ENCODE assay signal across 23 cellular contexts in the genomic region with DNA sequence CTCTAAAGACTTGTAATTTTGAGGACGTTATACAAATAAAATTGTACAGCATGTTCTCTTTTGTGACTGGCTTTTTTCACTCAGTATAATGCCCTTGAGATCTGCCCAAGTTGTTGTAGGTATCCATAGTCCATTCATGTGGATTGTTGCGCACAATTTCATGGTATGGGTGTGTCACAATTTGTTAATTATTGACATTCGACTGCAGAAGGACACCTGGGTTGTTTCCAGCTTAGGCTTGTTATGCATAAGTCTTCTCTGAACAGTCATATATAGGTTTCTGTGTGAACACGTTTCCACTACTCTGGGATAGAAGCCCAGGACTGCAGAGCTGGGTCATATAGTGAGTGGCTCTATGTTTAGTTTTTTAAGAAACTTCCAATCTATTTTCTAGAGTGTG.
"Had no signal": no experiment of that assay in that cellular context is flagged by ENCODE, and none has a peak within 500 bp of the region (broad histone marks: within the 10 kb centered on the region; RNA-seq: fewer than 3 reads in every experiment).

No MANE protein-coding gene starts in this region.

- H3K4me3 ChIP-seq: SJSA1, SK-N-MC had no signal

- H3K36me3 ChIP-seq: SJSA1 had no signal

- H3K27ac ChIP-seq: SJSA1, SK-N-MC had no signal

- DNase-seq: IMR-90, Kasumi-1, KG1, MV-4-11, NCI-H1048, NCI-H1105, NCI-H1417, NCI-H1436 treated with DMSO at 0.1 percent for 48 hours, NCI-H1694, NCI-H187 treated with DMSO at 0.1 percent for 48 hours, NCI-H2029 treated with DMSO at 0.1 percent for 48 hours, NCI-H2171 treated with DMSO at 0.1 percent for 48 hours, NCI-H345, NCI-H446 treated with DMSO at 0.1 percent for 48 hours, NCI-H510A treated with DMSO at 0.1 percent for 48 hours, NCI-H526, NCI-H774, Right ventricle myocardium superior, RPMI8226, SIG-M5 had no signal

- H3K27me3 ChIP-seq: SJSA1 had no signal

- ATAC-seq: HepG2 had no signal

- H3K4me1 ChIP-seq: SJSA1 had no signal
